Comparison of ENCODE assay signal across 8 cellular contexts in the genomic region with DNA sequence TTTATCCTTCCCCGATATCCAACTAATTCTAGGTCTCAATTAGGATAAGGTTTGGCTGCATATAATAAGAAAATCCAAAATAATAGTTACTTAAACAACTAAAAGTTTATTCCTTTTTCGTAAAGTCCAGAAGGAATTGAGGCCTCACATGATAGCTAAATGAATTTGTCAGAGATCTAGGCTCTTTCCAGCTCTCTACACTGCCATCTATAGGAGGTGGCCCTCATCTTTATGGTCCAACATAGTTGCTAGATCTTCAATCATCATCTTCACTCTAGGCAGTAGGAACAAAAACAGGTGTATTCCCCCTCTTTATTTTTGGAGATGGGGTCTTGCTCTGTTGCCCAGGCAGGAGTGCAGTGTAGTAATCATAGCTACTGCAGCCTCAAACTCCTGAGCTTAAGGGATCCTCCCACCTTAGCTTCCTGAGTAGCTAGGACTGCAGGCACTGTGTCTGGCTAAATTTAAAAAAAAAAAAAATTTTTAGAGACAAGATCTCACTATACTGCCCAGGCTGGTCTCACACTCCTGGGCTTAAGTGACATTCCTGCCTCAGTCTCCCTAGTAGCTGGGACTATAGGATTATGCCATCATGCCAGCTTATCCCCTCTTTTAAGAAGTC. TPM values are rescaled to one million over a fixed set of nuclear protein-coding genes. Genes with fewer than 3 reads are reported as not detected.
DNase-seq lines count a peak whose midpoint lies in the region; ATAC-seq and TF ChIP-seq lines count a peak whose summit lies in the region.

No MANE protein-coding gene starts in this region.

- in situ Hi-C loops in GM13977 (cut with MboI; ENCODE audit: low pct_unique_long_range_greater_than_20kb, low sequenced_read_pairs, unreplicated experiment): loop anchor here (25.0 kb wide), 1 partner anchor 102 kb away; no protein-coding TSS in a partner anchor

- H3K27ac Mint-ChIP-seq in activated T-helper 2 cell treated with anti-CD3 and anti-CD28 coated beads, Interferon-gamma antibody, Interleukin-2, Interleukin-4, amounts not matched to agents 10 μg/mL and 5 μg/mL and 100 μg/mL, durations not matched to agents 14 hours and 24 hours and 36 hours: no peak overlapping the region

- ATAC-seq in GM19455 (IDR thresholded peaks at IDR 0.05; ENCODE audit: unreplicated experiment) (no peak), GM21717 (IDR thresholded peaks at IDR 0.05; ENCODE audit: unreplicated experiment) (no peak)

- no peaks in the 10 kb centered on the region for H3K9me3 Mint-ChIP-seq in activated T-helper 2 cell treated with anti-CD3 and anti-CD28 coated beads, Interferon-gamma antibody, Interleukin-2, Interleukin-4, amounts not matched to agents 10 μg/mL and 5 μg/mL and 100 μg/mL, durations not matched to agents 14 hours and 24 hours and 36 hours

- peak; percentile 71 for TF ChIP-seq CTCF in GM13977 (IDR thresholded peaks at IDR 0.05; ENCODE audit: extremely low read depth, insufficient read depth, missing control alignments)
- peak; percentile 77 for TF ChIP-seq CTCF in cardiac fibroblast (IDR thresholded peaks at IDR 0.05; ENCODE audit: low read depth, low read length)

- no peaks in the 10 kb centered on the region for H3K27me3 Mint-ChIP-seq in activated T-helper 2 cell treated with anti-CD3 and anti-CD28 coated beads, Interferon-gamma antibody, Interleukin-2, Interleukin-4, amounts not matched to agents 10 μg/mL and 5 μg/mL and 100 μg/mL, durations not matched to agents 14 hours and 24 hours and 36 hours (ENCODE audit: low read depth)

- intact Hi-C loops in activated T-helper 2 cell treated with anti-CD3 and anti-CD28 coated beads, Interferon-gamma antibody, Interleukin-2, Interleukin-4, amounts not matched to agents 10 μg/mL and 5 μg/mL and 100 μg/mL, durations not matched to agents 14 hours and 24 hours and 36 hours (cut with micrococcal nuclease): loop anchor here (5.0 kb wide), 1 partner anchor 172 kb away; no protein-coding TSS in a partner anchor

- no peak overlapping the region for H3K4me3 Mint-ChIP-seq in activated T-helper 2 cell treated with anti-CD3 and anti-CD28 coated beads, Interferon-gamma antibody, Interleukin-2, Interleukin-4, amounts not matched to agents 10 μg/mL and 5 μg/mL and 100 μg/mL, durations not matched to agents 14 hours and 24 hours and 36 hours (ENCODE audit: low read depth)

- DNase-seq in CD1c-positive myeloid dendritic cell (ENCODE audit: extremely low spot score) (peak; percentile 47), GM13977 (ENCODE audit: low spot score) (peak; percentile 69), NCI-H1694 treated with DMSO at 0.1 percent for 48 hours (lab: John Stamatoyannopoulos, UW) (peak; percentile 57), cardiac fibroblast (ENCODE audit: low read depth in 2 of 2) (peak; percentile 63 to 69), myocyte (ENCODE audit: low read depth) (peak; percentile 31)
- no peak for DNase-seq in activated T-helper 2 cell treated with anti-CD3 and anti-CD28 coated beads, Interferon-gamma antibody, Interleukin-2, Interleukin-4, amounts not matched to agents 10 μg/mL and 5 μg/mL and 100 μg/mL, durations not matched to agents 14 hours and 24 hours and 36 hours (ENCODE audit: low spot score)

- no peaks in the 10 kb centered on the region for H3K4me1 Mint-ChIP-seq in activated T-helper 2 cell treated with anti-CD3 and anti-CD28 coated beads, Interferon-gamma antibody, Interleukin-2, Interleukin-4, amounts not matched to agents 10 μg/mL and 5 μg/mL and 100 μg/mL, durations not matched to agents 14 hours and 24 hours and 36 hours (ENCODE audit: low read depth)

- H3K4me3 ChIP-seq in cardiac fibroblast (replicated peaks in 1 of 2; ENCODE audit: low read depth in 2 of 2, low read length in 2 of 2): no peak overlapping the region

- H3K36me3 Mint-ChIP-seq in activated T-helper 2 cell treated with anti-CD3 and anti-CD28 coated beads, Interferon-gamma antibody, Interleukin-2, Interleukin-4, amounts not matched to agents 10 μg/mL and 5 μg/mL and 100 μg/mL, durations not matched to agents 14 hours and 24 hours and 36 hours (ENCODE audit: low read depth): no peaks in the 10 kb centered on the region

RNA-seq across cellular contexts. Expression of a gene that starts 46.5 kb away (rescaled TPM):
- 30.5 and 39.9 TPM in 2 replicates for total RNA-seq in myocyte
- polyA plus RNA-seq in myocyte (2012): 18.0 TPM
- total RNA-seq in activated T-helper 2 cell treated with anti-CD3 and anti-CD28 coated beads, Interferon-gamma antibody, Interleukin-2, Interleukin-4, amounts not matched to agents 10 μg/mL and 5 μg/mL and 100 μg/mL, durations not matched to agents 14 hours and 24 hours and 36 hours: 13.1 and 13.5 TPM in 2 replicates
